19 cellular contexts compared by ENCODE assay signal in genomic region chr1:226069818-226070489, GRCh38. TPM values are rescaled to one million over a fixed set of nuclear protein-coding genes. Genes with fewer than 3 reads are reported as not detected.
A peak's percentile ranks its signal among the peaks of the same experiment; 100 is the strongest.
DNase-seq lines count a peak whose midpoint lies in the region; ATAC-seq and TF ChIP-seq lines count a peak whose summit lies in the region.
"Had no signal": no experiment of that assay in that cellular context is flagged by ENCODE, and none has a peak within 500 bp of the region (broad histone marks: within the 10 kb centered on the region; RNA-seq: fewer than 3 reads in every experiment).

No MANE protein-coding gene starts in this region.

- H3K27me3 Mint-ChIP-seq in activated CD4-positive, alpha-beta T cell treated with anti-CD3 and anti-CD28 coated beads, Interleukin-2, amount 10 ng/mL, durations not matched to agents 24 days and 14 days: no peaks in the 10 kb centered on the region
- H3K27me3 Mint-ChIP-seq in activated CD4-positive, alpha-beta T cell treated with anti-CD3 and anti-CD28 coated beads, Interleukin-2, amount 10 ng/mL, durations not matched to agents 7 days and 5 days: no peaks in the 10 kb centered on the region
- H3K27me3 Mint-ChIP-seq in activated naive CD8-positive, alpha-beta T cell treated with anti-CD3 and anti-CD28 coated beads, Interleukin-2, amount 10 ng/mL, durations not matched to agents 7 days and 5 days: no peaks in the 10 kb centered on the region
- H3K27me3 Mint-ChIP-seq in nephron progenitor cell (ENCODE audit: low read depth, poor library complexity): no peaks in the 10 kb centered on the region
- H3K27me3 Mint-ChIP-seq: type B pancreatic cell had no signal

- CTCF ChIA-PET in activated CD4-positive, alpha-beta T cell treated with anti-CD3 and anti-CD28 coated beads, Interleukin-2, amount 10 ng/mL, durations not matched to agents 7 days and 5 days (lab: Charles Lee): no interaction called here
- CTCF ChIA-PET in HEK293 (lab: Yijun Ruan, JAX): interaction anchor here (0.6 to 2.4 kb wide), 6 partner anchors 11 to 327 kb away, joined by 3 to 8 read pairs (median 3); no protein-coding TSS in a partner anchor

- POLR2A ChIA-PET in activated CD4-positive, alpha-beta T cell treated with anti-CD3 and anti-CD28 coated beads, Interleukin-2, amount 10 ng/mL, durations not matched to agents 7 days and 5 days (lab: Charles Lee): interaction anchor here (0.6 kb wide), 1 partner anchor 27 kb away, joined by 4 read pairs; no protein-coding TSS in a partner anchor
- POLR2A ChIA-PET in HEK293 (lab: Yijun Ruan, JAX): interaction anchor here (1.5 to 2.4 kb wide), 2 partner anchors 8 to 70 kb away, joined by 3 to 8 read pairs; partner anchors contain the start of genes H3-3A and SDE2
- POLR2A ChIA-PET in activated naive CD8-positive, alpha-beta T cell treated with anti-CD3 and anti-CD28 coated beads, Interleukin-2, amount 10 ng/mL, durations not matched to agents 7 days and 5 days (lab: Charles Lee): no interaction called here

- peak overlapping the region; percentile 10 for H3K4me3 Mint-ChIP-seq in activated CD4-positive, alpha-beta T cell treated with anti-CD3 and anti-CD28 coated beads, Interleukin-2, amount 10 ng/mL, durations not matched to agents 24 days and 14 days
- H3K4me3 Mint-ChIP-seq in activated CD4-positive, alpha-beta T cell treated with anti-CD3 and anti-CD28 coated beads, Interleukin-2, amount 10 ng/mL, durations not matched to agents 7 days and 5 days: no peak overlapping the region
- no peak overlapping the region for H3K4me3 Mint-ChIP-seq in activated naive CD8-positive, alpha-beta T cell treated with anti-CD3 and anti-CD28 coated beads, Interleukin-2, amount 10 ng/mL, durations not matched to agents 7 days and 5 days
- H3K4me3 Mint-ChIP-seq in nephron progenitor cell: no peak overlapping the region
- H3K4me3 Mint-ChIP-seq: type B pancreatic cell had no signal

- peaks cover 10% of the 10 kb centered on the region; the same call in 1 of the 2 replicates for H3K4me1 ChIP-seq in HEK293 (ENCODE audit: control insufficient read depth, insufficient read depth, low read length)

- peaks cover 34% of the 10 kb centered on the region for H3K4me1 Mint-ChIP-seq in activated CD4-positive, alpha-beta T cell treated with anti-CD3 and anti-CD28 coated beads, Interleukin-2, amount 10 ng/mL, durations not matched to agents 24 days and 14 days
- H3K4me1 Mint-ChIP-seq in activated CD4-positive, alpha-beta T cell treated with anti-CD3 and anti-CD28 coated beads, Interleukin-2, amount 10 ng/mL, durations not matched to agents 7 days and 5 days: peaks cover 44% of the 10 kb centered on the region
- peaks cover 30% of the 10 kb centered on the region for H3K4me1 Mint-ChIP-seq in activated naive CD8-positive, alpha-beta T cell treated with anti-CD3 and anti-CD28 coated beads, Interleukin-2, amount 10 ng/mL, durations not matched to agents 7 days and 5 days
- peaks cover 40% of the 10 kb centered on the region for H3K4me1 Mint-ChIP-seq in nephron progenitor cell

- peaks cover 74 to 76% of the 10 kb centered on the region in 2 experiments for H3K36me3 ChIP-seq in HEK293 (ENCODE audit: control insufficient read depth in 2 of 2, insufficient read depth in 1 of 2, low read length in 2 of 2)

- no peaks in the 10 kb centered on the region for H3K9me3 ChIP-seq in HEK293 (ENCODE audit: control insufficient read depth, insufficient read depth, low read depth, low read length)
- H3K9me3 ChIP-seq: A549 had no signal

- no peak for DNase-seq in activated CD4-positive, alpha-beta T cell treated with anti-CD3 and anti-CD28 coated beads, Interleukin-2, amount 10 ng/mL, durations not matched to agents 24 days and 14 days
- no peak for DNase-seq in activated CD4-positive, alpha-beta T cell treated with anti-CD3 and anti-CD28 coated beads, Interleukin-2, amount 10 ng/mL, durations not matched to agents 7 days and 5 days
- DNase-seq in activated naive CD8-positive, alpha-beta T cell treated with anti-CD3 and anti-CD28 coated beads, Interleukin-2, amount 10 ng/mL, durations not matched to agents 7 days and 5 days: no peak
- DNase-seq in nephron progenitor cell (no peak), CD1c-positive myeloid dendritic cell (ENCODE audit: extremely low spot score) (no peak), amygdala (lab: John Stamatoyannopoulos, UW) (no peak), H4 (ENCODE audit: low spot score) (no peak)
- DNase-seq: activated gamma-delta T cell, brain microvascular endothelial cell, DMS79 treated with DMSO at 0.1 percent for 48 hours, H7, NCI-H1092 treated with DMSO at 0.1 percent for 48 hours, NCI-H526, posterior cingulate gyrus, T1000 had no signal

- no peak overlapping the region for H3K4me3 ChIP-seq in HEK293 (ENCODE audit: low read depth, low read length)
- H3K4me3 ChIP-seq: A549 had no signal

- peaks cover 67% of the 10 kb centered on the region for H3K36me3 Mint-ChIP-seq in activated CD4-positive, alpha-beta T cell treated with anti-CD3 and anti-CD28 coated beads, Interleukin-2, amount 10 ng/mL, durations not matched to agents 24 days and 14 days (ENCODE audit: low read depth)
- H3K36me3 Mint-ChIP-seq in activated CD4-positive, alpha-beta T cell treated with anti-CD3 and anti-CD28 coated beads, Interleukin-2, amount 10 ng/mL, durations not matched to agents 7 days and 5 days (ENCODE audit: low read depth): peaks cover 66% of the 10 kb centered on the region
- H3K36me3 Mint-ChIP-seq in activated naive CD8-positive, alpha-beta T cell treated with anti-CD3 and anti-CD28 coated beads, Interleukin-2, amount 10 ng/mL, durations not matched to agents 7 days and 5 days: peaks cover 38% of the 10 kb centered on the region
- H3K36me3 Mint-ChIP-seq in nephron progenitor cell (ENCODE audit: low read depth): peaks cover 79% of the 10 kb centered on the region

- TF ChIP-seq CTCF in HEK293 (tag by site-specific recombination; IDR thresholded peaks at IDR 0.05): no peak
- no peak for TF ChIP-seq CTCF in nephron progenitor cell (IDR thresholded peaks at IDR 0.05)

- no peaks in the 10 kb centered on the region for H3K9me3 Mint-ChIP-seq in activated CD4-positive, alpha-beta T cell treated with anti-CD3 and anti-CD28 coated beads, Interleukin-2, amount 10 ng/mL, durations not matched to agents 24 days and 14 days
- H3K9me3 Mint-ChIP-seq in activated CD4-positive, alpha-beta T cell treated with anti-CD3 and anti-CD28 coated beads, Interleukin-2, amount 10 ng/mL, durations not matched to agents 7 days and 5 days: no peaks in the 10 kb centered on the region
- H3K9me3 Mint-ChIP-seq in activated naive CD8-positive, alpha-beta T cell treated with anti-CD3 and anti-CD28 coated beads, Interleukin-2, amount 10 ng/mL, durations not matched to agents 7 days and 5 days: no peaks in the 10 kb centered on the region
- no peaks in the 10 kb centered on the region for H3K9me3 Mint-ChIP-seq in nephron progenitor cell
- H3K9me3 Mint-ChIP-seq: type B pancreatic cell had no signal

- intact Hi-C loops in activated CD4-positive, alpha-beta T cell treated with anti-CD3 and anti-CD28 coated beads, Interleukin-2, amount 10 ng/mL, durations not matched to agents 24 days and 14 days (cut with micrococcal nuclease): loop anchor here (1.0 kb wide), 1 partner anchor 12 kb away; no protein-coding TSS in a partner anchor

- peak overlapping the region; percentile 66 for H3K27ac Mint-ChIP-seq in activated CD4-positive, alpha-beta T cell treated with anti-CD3 and anti-CD28 coated beads, Interleukin-2, amount 10 ng/mL, durations not matched to agents 24 days and 14 days
- no peak overlapping the region for H3K27ac Mint-ChIP-seq in activated CD4-positive, alpha-beta T cell treated with anti-CD3 and anti-CD28 coated beads, Interleukin-2, amount 10 ng/mL, durations not matched to agents 7 days and 5 days
- H3K27ac Mint-ChIP-seq in activated naive CD8-positive, alpha-beta T cell treated with anti-CD3 and anti-CD28 coated beads, Interleukin-2, amount 10 ng/mL, durations not matched to agents 7 days and 5 days: peak overlapping the region; percentile 14
- peak overlapping the region; percentile 86 for H3K27ac Mint-ChIP-seq in nephron progenitor cell
- H3K27ac Mint-ChIP-seq: type B pancreatic cell had no signal

- no peak for ATAC-seq in activated naive CD8-positive, alpha-beta T cell treated with anti-CD3 and anti-CD28 coated beads, Interleukin-2, amount 10 ng/mL, durations not matched to agents 7 days and 5 days (ENCODE audit: low read depth)
- ATAC-seq: A549 had no signal

- no peak overlapping the region for H3K27ac ChIP-seq in HEK293 (ENCODE audit: extremely low read depth, low read depth, low read length)
- H3K27ac ChIP-seq: A549, brain microvascular endothelial cell, C4-2B had no signal

TF ChIP-seq in HEK293, 187 proteins besides CTCF, POLR2A, EP300 and RAD21:
- TF ChIP-seq KLF10 (tag by site-specific recombination; IDR thresholded peaks at IDR 0.05) (0 out of 2 replicates have a peak, but pooled peaks have one; percentile 29), RBAK (tag by site-specific recombination; IDR thresholded peaks at IDR 0.05) (no peak)

RNA-seq across cellular contexts. Expression of gene H3-3A, which starts 7.4 kb away (rescaled TPM):
- total RNA-seq in activated CD4-positive, alpha-beta T cell treated with anti-CD3 and anti-CD28 coated beads, Interleukin-2, amount 10 ng/mL, durations not matched to agents 24 days and 14 days: 390 and 391 TPM in 2 replicates
- 100 to 1,000 TPM; 651 to 657 TPM for total RNA-seq in activated CD4-positive, alpha-beta T cell treated with anti-CD3 and anti-CD28 coated beads, Interleukin-2, amount 10 ng/mL, durations not matched to agents 7 days and 5 days
- total RNA-seq in activated naive CD8-positive, alpha-beta T cell treated with anti-CD3 and anti-CD28 coated beads, Interleukin-2, amount 10 ng/mL, durations not matched to agents 7 days and 5 days: 100 to 1,000 TPM; 454 to 466 TPM
- total RNA-seq in H4 (2014; rRNA removed; shearing (Covaris generic)): 313 and 407 TPM in 2 replicates
